9 cellular contexts compared by ENCODE assay signal in the genomic region with DNA sequence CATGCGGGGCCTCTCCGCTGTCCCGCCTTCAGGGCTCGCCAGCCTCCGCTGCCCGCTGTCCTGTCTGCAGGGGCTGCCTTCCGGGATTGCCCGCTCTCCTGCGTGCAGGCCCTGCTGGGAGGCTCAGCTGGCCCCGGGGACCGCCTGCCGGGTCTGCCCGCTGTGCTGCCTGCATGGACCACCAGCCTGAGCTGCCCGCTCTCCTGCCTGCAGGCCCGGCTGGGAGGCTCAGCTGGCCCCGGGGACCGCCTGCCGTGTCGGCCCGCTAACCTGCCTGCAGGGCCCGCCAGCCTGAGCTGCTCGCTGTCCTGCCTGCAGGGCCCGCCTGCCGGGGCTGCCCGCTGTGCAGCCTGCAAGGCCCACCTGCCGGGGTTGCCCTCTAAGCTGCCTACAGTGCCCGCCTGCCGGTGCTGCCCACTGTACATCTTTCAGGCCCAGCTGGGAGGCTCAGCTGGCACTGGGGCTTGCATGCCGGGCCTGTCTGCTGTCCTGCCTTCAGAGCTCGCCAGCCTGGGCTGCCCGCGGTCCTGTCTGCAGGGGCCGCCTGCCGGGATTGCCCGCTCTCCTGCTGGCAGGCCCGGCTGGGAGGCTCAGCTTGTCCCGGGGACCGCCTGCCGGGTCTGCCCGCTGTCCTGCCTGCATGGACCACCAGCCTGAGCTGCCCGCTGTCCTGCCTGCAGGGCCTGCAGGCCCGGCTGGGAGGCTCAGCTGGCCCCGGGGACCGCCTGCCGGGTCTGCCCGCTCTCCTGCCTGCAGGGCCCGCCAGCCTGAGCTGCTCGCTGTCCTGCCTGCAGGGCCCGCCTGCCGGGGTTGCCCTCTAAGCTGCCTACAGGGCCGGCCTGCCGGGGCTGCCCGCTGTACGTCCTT.
DNase-seq lines count a peak whose midpoint lies in the region; ATAC-seq and TF ChIP-seq lines count a peak whose summit lies in the region.
"Had no signal": no experiment of that assay in that cellular context is flagged by ENCODE, and none has a peak within 500 bp of the region (broad histone marks: within the 10 kb centered on the region; RNA-seq: fewer than 3 reads in every experiment).

No MANE protein-coding gene starts in this region.

- intact Hi-C loops in sciatic nerve (cut with DNase I): loop anchor here (10.0 kb wide), 1 partner anchor 1214 kb away; no protein-coding TSS in a partner anchor

- peak; percentile 70 to 75 for ATAC-seq in activated CD4-positive, CD25-positive, alpha-beta regulatory T cell treated with anti-CD3 and anti-CD28 coated beads, Interleukin-2, amount 50 U/mL, for 24 hours
- ATAC-seq in sciatic nerve: peak; percentile 74
- no peak for ATAC-seq in GM21723 (IDR thresholded peaks at IDR 0.05; ENCODE audit: unreplicated experiment)

- DNase-seq in NCI-H2227 (lab: John Stamatoyannopoulos, UW; ENCODE audit: unreplicated experiment) (peak; percentile 17), NCI-H2227 treated with DMSO at 0.1 percent for 48 hours (lab: John Stamatoyannopoulos, UW) (no peak), sciatic nerve (ENCODE audit: low spot score) (peak; percentile 58), NCI-H526 treated with DMSO at 0.1 percent for 48 hours (lab: John Stamatoyannopoulos, UW) (no peak), RWPE1 (ENCODE audit: low spot score) (no peak)
- peak; percentile 6 for DNase-seq in effector CD4-positive, alpha-beta T cell

- CTCF ChIA-PET in RWPE1 (lab: Yijun Ruan, JAX): no interaction called here

- TF ChIP-seq CTCF in RWPE1 (conservative IDR thresholded peaks at IDR 0.05; ENCODE audit: low read depth): no peak

- no peak overlapping the region for H3K27ac ChIP-seq in RWPE1
- H3K27ac ChIP-seq: SJSA1 had no signal

- POLR2A ChIA-PET in RWPE1 (lab: Yijun Ruan, JAX; ENCODE audit: low non-redundant PET): interaction anchor here (0.5 kb wide), 1 partner anchor 95 kb away, joined by 3 read pairs; no protein-coding TSS in a partner anchor

Comparison
In these comparisons a context has a peak if more than half of its experiments do, and no peak if none do; other contexts are left out.
1. DNase-seq: peak in NCI-H2227 (single experiment), effector CD4-positive, alpha-beta T cell (single experiment) and sciatic nerve (single experiment); none in NCI-H2227 treated with DMSO at 0.1 percent for 48 hours (single experiment), NCI-H526 treated with DMSO at 0.1 percent for 48 hours (single experiment) and RWPE1 (single experiment).